ENCODE assay signal across 8 cellular contexts in the genomic region with DNA sequence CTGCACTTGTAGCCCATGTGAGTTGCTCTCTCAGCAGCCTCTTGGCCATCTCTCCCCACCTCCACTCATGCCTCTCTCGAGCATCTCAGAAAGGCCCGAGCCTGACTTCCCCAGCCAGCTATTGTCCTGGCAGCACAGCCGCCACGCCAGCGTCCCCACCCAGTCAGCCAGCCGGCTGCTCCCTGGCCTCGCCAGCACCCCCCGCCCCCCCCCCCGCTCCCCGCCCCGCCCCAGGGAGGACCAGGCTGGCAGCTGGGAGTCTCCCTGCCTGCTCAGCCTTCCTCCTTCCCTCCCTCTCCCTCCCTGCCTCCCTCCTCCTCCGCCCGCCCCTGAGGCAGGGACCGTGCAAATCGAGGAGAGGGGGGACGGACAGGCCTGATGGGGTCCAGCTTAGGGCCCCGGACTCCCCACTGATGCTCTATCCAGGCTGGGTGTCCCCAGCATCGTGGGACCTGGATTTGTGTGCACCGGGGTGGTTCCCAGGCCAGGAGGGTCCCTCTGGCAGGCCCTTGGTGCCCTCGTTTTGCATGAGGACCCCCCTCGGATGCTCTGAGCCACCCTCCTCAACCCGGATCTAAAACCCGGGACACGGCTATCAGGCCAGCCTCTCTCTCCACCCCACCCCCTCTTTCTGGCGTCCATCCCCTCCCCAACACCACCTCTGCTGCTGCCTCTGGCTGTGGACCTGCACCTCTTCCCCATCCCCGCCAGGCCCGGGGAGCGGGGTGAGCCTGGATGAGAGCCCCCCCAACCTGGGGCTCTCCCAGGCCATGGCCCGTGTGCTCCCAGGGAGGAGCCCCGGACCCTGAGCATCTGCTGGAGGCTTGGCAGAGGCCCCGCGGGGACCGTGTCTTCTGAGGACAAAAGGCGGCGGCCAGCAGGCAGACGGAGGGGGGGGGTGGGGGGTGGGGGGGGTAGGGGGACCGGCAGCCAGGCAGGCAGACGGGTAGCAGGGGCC. TPM values are rescaled to one million over a fixed set of nuclear protein-coding genes. Genes with fewer than 3 reads are reported as not detected.
DNase-seq lines count a peak whose midpoint lies in the region; TF ChIP-seq lines count a peak whose summit lies in the region.

GPR173 (plus strand) TSS at position 621 of the 958 bp plus-strand sequence. CDS start 27,833 bp downstream, outside the sequence.

- no peaks in the 10 kb centered on the region for H3K9me3 Mint-ChIP-seq in dendritic cell treated with granulocyte-macrophage colony-stimulating factor and Interleukin-4, amounts not matched to agents 40 ng/mL and 50 ng/mL, for 4 days

- H3K4me3 ChIP-seq in lower leg skin (ENCODE audit: low read depth, poor library complexity, severe bottlenecking): peak within 1 kb of the TSS; percentile 15

- DNase-seq in Daoy (ENCODE audit: low read depth): peak; percentile 69
- peak; percentile 58 for DNase-seq in NCI-H510A treated with DMSO at 0.1 percent for 48 hours (lab: John Stamatoyannopoulos, UW)
- no peak for DNase-seq in lower leg skin (ENCODE audit: low spot score in 2 of 2)
- no peak for DNase-seq in RKO (ENCODE audit: low spot score)
- DNase-seq in activated CD8-positive, alpha-beta memory T cell treated with anti-CD3 and anti-CD28 coated beads, Interleukin-2, amount 50 U/mL, for 48 hours: no peak
- no peak for DNase-seq in UCSD-AML1 (lab: John Stamatoyannopoulos, UW; ENCODE audit: unreplicated experiment)

- peaks cover 13% of the 10 kb centered on the region for H3K27me3 Mint-ChIP-seq in dendritic cell treated with granulocyte-macrophage colony-stimulating factor and Interleukin-4, amounts not matched to agents 40 ng/mL and 50 ng/mL, for 4 days

- H3K27ac Mint-ChIP-seq in dendritic cell treated with granulocyte-macrophage colony-stimulating factor and Interleukin-4, amounts not matched to agents 40 ng/mL and 50 ng/mL, for 4 days: no peak within 1 kb of the TSS

- intact Hi-C loops in dendritic cell treated with granulocyte-macrophage colony-stimulating factor and Interleukin-4, amounts not matched to agents 40 ng/mL and 50 ng/mL, for 4 days (cut with micrococcal nuclease): no loop called here
- intact Hi-C loops in lower leg skin (cut with DNase I; ENCODE audit: low total_unique reads): no loop called here

- no peak for TF ChIP-seq CTCF in lower leg skin (IDR thresholded peaks at IDR 0.05)

- TF ChIP-seq POLR2A in lower leg skin (IDR thresholded peaks at IDR 0.05): no peak

- 0 to 38% methylated on average over 6 to 26 of the region's 38 CpGs for WGBS in lower leg skin, 2 donors

- peaks cover 22% of the 10 kb centered on the region for H3K4me1 Mint-ChIP-seq in dendritic cell treated with granulocyte-macrophage colony-stimulating factor and Interleukin-4, amounts not matched to agents 40 ng/mL and 50 ng/mL, for 4 days (ENCODE audit: low read depth)

- peak within 1 kb of the TSS; percentile 43 for H3K4me3 Mint-ChIP-seq in dendritic cell treated with granulocyte-macrophage colony-stimulating factor and Interleukin-4, amounts not matched to agents 40 ng/mL and 50 ng/mL, for 4 days

- no peaks in the 10 kb centered on the region for H3K36me3 Mint-ChIP-seq in dendritic cell treated with granulocyte-macrophage colony-stimulating factor and Interleukin-4, amounts not matched to agents 40 ng/mL and 50 ng/mL, for 4 days (ENCODE audit: low read depth)

- no peak within 1 kb of the TSS for H3K27ac ChIP-seq in temporal lobe (ENCODE audit: low read depth, low read length)

RNA-seq across cellular contexts. Expression of gene GPR173, which starts in this region (rescaled TPM):
- 0.24 and 1.2 TPM in 2 replicates for total RNA-seq in Daoy (2014; rRNA removed; shearing (Covaris generic))
- total RNA-seq in lower leg skin (under 1 TPM; 0.23 to 0.88 (median 0.49) TPM), temporal lobe (26.1 TPM)

Comparison
In these comparisons a context has a peak if more than half of its experiments do, and no peak if none do; other contexts are left out.
1. RNA of gene GPR173 (total RNA-seq): 26.1 TPM in temporal lobe (single experiment); 0.24 to 1.2 TPM in Daoy and 0.23 to 0.88 TPM in lower leg skin; every median in the first group is over 10 times any median in the second.
2. DNase-seq: peak in Daoy (single experiment) and NCI-H510A treated with DMSO at 0.1 percent for 48 hours (single experiment); none in lower leg skin (0 of 2), RKO (single experiment), activated CD8-positive, alpha-beta memory T cell treated with anti-CD3 and anti-CD28 coated beads, Interleukin-2, amount 50 U/mL, for 48 hours (single experiment) and UCSD-AML1 (single experiment).